ENCODE assay signal across 15 cellular contexts in the genomic region with DNA sequence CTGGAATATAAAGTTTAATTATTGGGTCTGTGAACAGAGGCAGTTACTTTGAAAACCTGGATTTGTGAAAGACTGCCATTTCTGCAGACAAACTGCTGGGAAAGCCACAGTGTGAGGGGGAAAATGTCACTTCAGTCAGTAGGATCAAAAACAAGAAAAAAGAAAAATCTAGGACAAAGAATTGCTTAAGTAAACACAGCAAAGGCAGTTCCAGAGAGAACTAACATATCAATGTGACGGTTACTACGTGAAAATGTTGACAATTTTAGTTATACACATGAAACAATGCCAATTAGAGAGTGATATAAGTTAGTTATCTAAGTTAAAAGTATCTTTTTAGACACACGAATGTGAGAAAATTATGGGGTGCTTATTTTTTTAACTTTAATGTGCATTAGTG.
DNase-seq lines count a peak whose midpoint lies in the region; ATAC-seq, FAIRE-seq and TF ChIP-seq lines count a peak whose summit lies in the region.
"Had no signal": no experiment of that assay in that cellular context is flagged by ENCODE, and none has a peak within 500 bp of the region (broad histone marks: within the 10 kb centered on the region; RNA-seq: fewer than 3 reads in every experiment).

No MANE protein-coding gene starts in this region.

- H3K9ac ChIP-seq in HepG2 (ENCODE audit: insufficient read depth, low read depth, low read length): no peak overlapping the region
- H3K9ac ChIP-seq in endodermal cell (ENCODE audit: extremely low read depth, low read length, poor library complexity, severe bottlenecking): no peak overlapping the region
- no peak overlapping the region for H3K9ac ChIP-seq in neuronal stem cell (ENCODE audit: low read depth, low read length, poor library complexity)
- H3K9ac ChIP-seq: GM23248 had no signal

- TF ChIP-seq EP300 in HepG2 (IDR thresholded peaks at IDR 0.05; ENCODE audit: low read depth in 2 of 2, low read length in 2 of 2) (no peak), HepG2 (CRISPR knock-in tag; IDR thresholded peaks at IDR 0.05; ENCODE audit: borderline replicate concordance) (no peak)

- H3K4me1 Mint-ChIP-seq in endodermal cell: no peaks in the 10 kb centered on the region

- H3K9me3 Mint-ChIP-seq in endodermal cell: peaks cover 22% of the 10 kb centered on the region

- no peak overlapping the region for H3K4ac ChIP-seq in neuronal stem cell (ENCODE audit: low read length)

- no peak overlapping the region for H2BK15ac ChIP-seq in neuronal stem cell (ENCODE audit: low read length)

- H3K4me3 ChIP-seq in HepG2 (replicated peaks in 1 of 3; ENCODE audit: insufficient read depth in 1 of 3, low read depth in 2 of 3, low read length in 3 of 3) (no peak overlapping the region), right lobe of liver (no peak overlapping the region), endodermal cell (ENCODE audit: low read length) (no peak overlapping the region), neuronal stem cell (ENCODE audit: low read length in 2 of 2) (no peak overlapping the region), WERI-Rb-1 (ENCODE audit: low read depth, low read length) (no peak overlapping the region)
- H3K4me3 ChIP-seq: GM23248 had no signal

- TF ChIP-seq POLR2A in HepG2 (IDR thresholded peaks at IDR 0.05; ENCODE audit: insufficient read depth in 1 of 2, low read depth in 2 of 2, low read length in 2 of 2): no peak
- no peak for TF ChIP-seq POLR2A in right lobe of liver (IDR thresholded peaks at IDR 0.05)
- no peak for TF ChIP-seq POLR2A in GM12891 (IDR thresholded peaks at IDR 0.05; ENCODE audit: low read depth, low read length)

- H4K8ac ChIP-seq in neuronal stem cell (ENCODE audit: low read depth, low read length): no peak overlapping the region

- H3K79me2 ChIP-seq in HepG2 (ENCODE audit: insufficient read depth, low read length): no peaks in the 10 kb centered on the region

- H3K18ac ChIP-seq in neuronal stem cell (ENCODE audit: low read length): no peak overlapping the region

- intact Hi-C loops in HepG2 (cut with micrococcal nuclease; ENCODE audit: unreplicated experiment): no loop called here
- intact Hi-C loops in right lobe of liver (cut with DNase I): no loop called here

- no peak overlapping the region for H3K27ac Mint-ChIP-seq in endodermal cell

- H2BK5ac ChIP-seq in neuronal stem cell (ENCODE audit: low read length): no peak overlapping the region

- WGBS in HepG2 (ENCODE audit: low lambda C conversion rate): 56% methylated on average over 3 of the region's 3 CpGs
- 76% methylated on average over 3 of the region's 3 CpGs for WGBS in right lobe of liver (ENCODE audit: insufficient coverage, low coverage, low lambda C conversion rate, missing lambda C conversion rate)
- 40 to 91% methylated on average over 1 to 3 of the region's 3 CpGs for WGBS in endodermal cell (ENCODE audit: insufficient coverage in 1 of 2, insufficient read length in 1 of 2), 2 experiments
- WGBS in neuronal stem cell (ENCODE audit: extremely low coverage in 2 of 2, insufficient read length in 2 of 2, insufficient replicate concordance in 1 of 2), 2 donors: no CpG with 5 or more reads among the region's 3 CpGs

- no peak for ATAC-seq in HepG2
- ATAC-seq in right lobe of liver: no peak

- in situ Hi-C loops in HepG2 (cut with HindIII; ENCODE audit: extremely low pct_ligation_motif_present, low pct_unique_long_range_greater_than_20kb): no loop called here

- H3K4me1 ChIP-seq in HepG2 (ENCODE audit: insufficient read depth, low read length) (peaks cover 10% of the 10 kb centered on the region), right lobe of liver (no peaks in the 10 kb centered on the region), endodermal cell (ENCODE audit: control insufficient read depth, insufficient read depth, low read length) (no peaks in the 10 kb centered on the region), neuronal stem cell (ENCODE audit: control insufficient read depth in 2 of 2, insufficient read depth in 1 of 2, low read depth in 1 of 2, low read length in 2 of 2) (peaks cover 4 to 6% of the 10 kb centered on the region in 2 donors)

- no peak overlapping the region for H3K27ac ChIP-seq in HepG2 (ENCODE audit: extremely low read length, insufficient read depth, low read length)
- no peak overlapping the region for H3K27ac ChIP-seq in right lobe of liver
- peak overlapping the region; percentile 66 for H3K27ac ChIP-seq in endodermal cell (ENCODE audit: low read depth, low read length)
- H3K27ac ChIP-seq in neuronal stem cell (replicated peaks; ENCODE audit: low read length): no peak overlapping the region
- H3K27ac ChIP-seq in WERI-Rb-1: no peak overlapping the region
- H3K27ac ChIP-seq: 22Rv1, GM23248 had no signal

- no peak overlapping the region for H3K23ac ChIP-seq in neuronal stem cell (ENCODE audit: low read depth, low read length, poor library complexity)

- H3K4me3 Mint-ChIP-seq in endodermal cell: no peak overlapping the region
- H3K4me3 Mint-ChIP-seq: CD8-positive, alpha-beta memory T cell had no signal

- H3K36me3 ChIP-seq in HepG2 (replicated peaks in 1 of 2; ENCODE audit: control insufficient read depth in 1 of 2, insufficient read depth in 2 of 2, low read length in 2 of 2) (no peaks in the 10 kb centered on the region), right lobe of liver (no peaks in the 10 kb centered on the region), endodermal cell (ENCODE audit: control insufficient read depth, insufficient read depth, low read length) (no peaks in the 10 kb centered on the region), neuronal stem cell (replicated peaks in 1 of 2; ENCODE audit: control insufficient read depth in 2 of 2, insufficient read depth in 2 of 2, low read length in 2 of 2) (no peaks in the 10 kb centered on the region), WERI-Rb-1 (no peaks in the 10 kb centered on the region)

- FAIRE-seq in HepG2 (lab: Jason Lieb, UNC): no peak
- no peak for FAIRE-seq in GM12891 (lab: Jason Lieb, UNC)

- no peaks in the 10 kb centered on the region for H3K79me1 ChIP-seq in neuronal stem cell (ENCODE audit: low read depth, low read length)

- no TSS peak for BruUV-seq in HepG2 (replicated peaks; lab: Mats Ljungman, UMichigan)

- POLR2A ChIA-PET in HepG2 (lab: Yijun Ruan, JAX): no interaction called here

- H4K91ac ChIP-seq in neuronal stem cell (ENCODE audit: low read depth, low read length, poor library complexity): no peak overlapping the region

- peaks cover 10% of the 10 kb centered on the region for H3K36me3 Mint-ChIP-seq in endodermal cell (ENCODE audit: low read depth)

- H3K27me3 ChIP-seq in HepG2 (ENCODE audit: control insufficient read depth in 1 of 2, insufficient read depth in 2 of 2, low read length in 2 of 2): no peaks in the 10 kb centered on the region
- no peaks in the 10 kb centered on the region for H3K27me3 ChIP-seq in right lobe of liver
- H3K27me3 ChIP-seq in endodermal cell (ENCODE audit: control insufficient read depth, insufficient read depth, low read length, poor library complexity, severe bottlenecking): no peaks in the 10 kb centered on the region
- no peaks in the 10 kb centered on the region for H3K27me3 ChIP-seq in neuronal stem cell (ENCODE audit: control insufficient read depth in 3 of 3, insufficient read depth in 3 of 3, low read depth in 1 of 3, low read length in 3 of 3)
- H3K27me3 ChIP-seq in WERI-Rb-1 (ENCODE audit: insufficient read depth, low read depth, severe bottlenecking): no peaks in the 10 kb centered on the region

- H3K4me2 ChIP-seq in HepG2 (ENCODE audit: low read depth, low read length) (no peak overlapping the region), neuronal stem cell (ENCODE audit: insufficient read depth, low read length, poor library complexity, severe bottlenecking) (no peak overlapping the region)

- TF ChIP-seq CTCF in HepG2 (CRISPR knock-in tag; IDR thresholded peaks at IDR 0.05) (no peak), right lobe of liver (IDR thresholded peaks at IDR 0.05) (no peak), endodermal cell (conservative IDR thresholded peaks at IDR 0.05) (no peak), WERI-Rb-1 (IDR thresholded peaks at IDR 0.05; ENCODE audit: low read depth, low read length) (no peak)

- H2BK12ac ChIP-seq in neuronal stem cell (ENCODE audit: low read length): no peak overlapping the region

- H3K27me3 Mint-ChIP-seq in endodermal cell (ENCODE audit: insufficient read depth): no peaks in the 10 kb centered on the region

- DNase-seq in HepG2 (ENCODE audit: low spot score) (no peak), right lobe of liver (no peak), endodermal cell (no peak), neuronal stem cell (ENCODE audit: low spot score) (no peak), C1 segment of cervical spinal cord (lab: John Stamatoyannopoulos, UW) (no peak), WERI-Rb-1 (no peak), GM19238 (ENCODE audit: insufficient read length, low spot score) (no peak), GM12891 (ENCODE audit: insufficient read length, low spot score) (no peak)
- DNase-seq: Caco-2; CD8-positive, alpha-beta memory T cell; DMS53; GF-D8; GM23248; H7 had no signal

- CTCF ChIA-PET in HepG2 (lab: Yijun Ruan, JAX; ENCODE audit: low intra/inter-chr PET ratio, low total read pairs): no interaction called here

- H3K9me3 ChIP-seq in HepG2 (ENCODE audit: low read length): no peaks in the 10 kb centered on the region
- no peaks in the 10 kb centered on the region for H3K9me3 ChIP-seq in right lobe of liver
- peaks cover 13% of the 10 kb centered on the region for H3K9me3 ChIP-seq in endodermal cell (ENCODE audit: control insufficient read depth, low read length)
- peaks cover 0 to 19% of the 10 kb centered on the region in 2 donors for H3K9me3 ChIP-seq in neuronal stem cell (replicated peaks in 1 of 2; ENCODE audit: control insufficient read depth in 2 of 2, insufficient read depth in 1 of 2, low read depth in 1 of 2, low read length in 2 of 2)
- H3K9me3 ChIP-seq in WERI-Rb-1 (ENCODE audit: severe bottlenecking): peaks cover 9% of the 10 kb centered on the region

- H2BK120ac ChIP-seq in neuronal stem cell (ENCODE audit: low read depth, low read length): no peak overlapping the region

- H2AFZ ChIP-seq in HepG2 (ENCODE audit: low read length): no peak overlapping the region
- peak overlapping the region; percentile 66 for H2AFZ ChIP-seq in neuronal stem cell (ENCODE audit: low read length)
- H2AFZ ChIP-seq: GM23248 had no signal

- no peak overlapping the region for H2AK5ac ChIP-seq in neuronal stem cell (ENCODE audit: low read depth, low read length)

- H3K14ac ChIP-seq in neuronal stem cell (ENCODE audit: low read length): no peak overlapping the region

- no peaks in the 10 kb centered on the region for H4K20me1 ChIP-seq in HepG2 (ENCODE audit: insufficient read depth, low read length)

- no peak for TF ChIP-seq RAD21 in HepG2 (CRISPR knock-in tag; IDR thresholded peaks at IDR 0.05)

TF ChIP-seq in HepG2, 621 proteins besides CTCF, POLR2A, EP300 and RAD21 (continues in another document):
- no peak for TF ChIP-seq ZNF10 (CRISPR knock-in tag; IDR thresholded peaks at IDR 0.05; ENCODE audit: borderline replicate concordance, low read depth)
- no peak for TF ChIP-seq ZFYVE20 (CRISPR knock-in tag; IDR thresholded peaks at IDR 0.05; ENCODE audit: borderline replicate concordance, low read depth)
- TF ChIP-seq SSRP1 (CRISPR knock-in tag; IDR thresholded peaks at IDR 0.05): no peak

TF ChIP-seq in GM12891, 5 proteins besides CTCF, POLR2A, EP300 and RAD21 (continues in another document):
- no peak for TF ChIP-seq POU2F2 (IDR thresholded peaks at IDR 0.05; ENCODE audit: low read depth, low read length)
- TF ChIP-seq TAF1 (IDR thresholded peaks at IDR 0.05; ENCODE audit: low read depth, low read length): no peak
- no peak for TF ChIP-seq SPI1 (IDR thresholded peaks at IDR 0.05; ENCODE audit: low read depth, low read length)
